Comparison of ENCODE assay signal across 9 cellular contexts in the genomic region with DNA sequence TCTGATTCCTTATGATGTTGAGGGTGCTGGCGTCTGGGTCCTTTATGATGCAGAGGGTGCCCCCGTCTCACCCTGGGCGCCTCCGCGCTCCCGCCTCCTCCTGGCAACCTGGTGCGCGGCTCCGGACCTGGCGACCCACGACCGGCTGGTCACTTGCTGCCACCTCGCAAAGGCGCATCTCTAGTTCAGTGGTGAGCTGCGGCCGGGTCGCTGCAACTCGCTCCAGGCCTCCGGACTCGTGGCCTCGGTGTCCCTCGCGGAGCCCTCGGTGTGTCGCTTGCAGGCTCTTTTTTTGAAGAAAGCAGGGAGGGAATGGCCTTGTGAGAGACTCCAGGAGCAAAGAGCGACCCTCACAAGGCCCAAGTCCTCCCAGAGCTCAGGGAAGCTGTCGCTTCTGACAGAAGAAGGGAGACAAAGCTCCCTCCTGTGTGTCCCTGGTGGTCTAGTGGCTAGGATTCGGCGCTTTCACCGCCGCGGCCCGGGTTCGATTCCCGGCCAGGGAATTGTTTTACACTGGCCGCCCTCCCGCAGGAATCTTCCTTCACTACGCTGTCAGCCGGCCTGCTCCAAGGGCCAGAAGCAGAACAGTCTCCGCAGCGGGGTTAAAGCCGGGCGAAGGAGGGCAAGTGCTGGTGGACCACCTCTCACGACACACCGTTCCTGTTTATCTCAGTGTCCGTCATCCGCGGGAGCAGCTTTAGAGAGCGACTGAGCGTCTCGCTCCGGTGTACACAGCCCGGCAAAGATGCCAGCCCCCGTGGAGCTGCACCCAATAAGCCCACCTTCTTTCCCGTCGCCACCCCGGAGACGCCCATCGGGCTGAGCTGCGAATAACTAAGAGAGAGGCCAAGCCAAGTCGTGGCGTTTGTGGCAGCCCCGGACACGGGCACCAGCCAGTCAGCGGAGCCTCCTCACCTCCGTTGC. TPM values are rescaled to one million over a fixed set of nuclear protein-coding genes. Genes with fewer than 3 reads are reported as not detected.
DNase-seq lines count a peak whose midpoint lies in the region; ATAC-seq and TF ChIP-seq lines count a peak whose summit lies in the region.
"Not testable (repeated sequence)": the region's sequence is repeated elsewhere in the genome, so short reads cannot be mapped to it uniquely, and the experiment has no call there.
"Had no signal": no experiment of that assay in that cellular context is flagged by ENCODE, and none has a peak within 500 bp of the region (broad histone marks: within the 10 kb centered on the region; RNA-seq: fewer than 3 reads in every experiment).

No MANE protein-coding gene starts in this region.

- intact Hi-C loops in activated CD4-positive, alpha-beta memory T cell treated with anti-CD3 and anti-CD28 coated beads for 36 hours (cut with micrococcal nuclease) = not testable (repeated sequence)

- peaks cover 32% of the 10 kb centered on the region for H3K27me3 Mint-ChIP-seq in activated CD4-positive, alpha-beta memory T cell treated with anti-CD3 and anti-CD28 coated beads for 36 hours
- peaks cover 32% of the 10 kb centered on the region for H3K27me3 Mint-ChIP-seq in central memory CD8-positive, alpha-beta T cell

- not testable (repeated sequence) for H3K27me3 ChIP-seq in liver (ENCODE audit: control insufficient read depth in 4 of 4, insufficient read depth in 4 of 4, low read length in 3 of 4); stomach smooth muscle (ENCODE audit: control insufficient read depth in 1 of 2, insufficient read depth in 2 of 2, low read length in 2 of 2)

- H3K4me1 ChIP-seq in liver (ENCODE audit: control insufficient read depth in 4 of 4, insufficient read depth in 4 of 4, low read length in 3 of 4) = peaks cover 3 to 14% (median 6%) of the 10 kb centered on the region in 4 donors
- H3K4me1 ChIP-seq in stomach smooth muscle (ENCODE audit: control insufficient read depth, insufficient read depth, low read length) = not testable (repeated sequence)

- not testable (repeated sequence) for H3K4me3 ChIP-seq in liver (ENCODE audit: low read depth in 1 of 3, low read length in 3 of 3)
- H3K4me3 ChIP-seq in stomach smooth muscle (ENCODE audit: low read length in 2 of 2) = peak overlapping the region; percentile 53 to 64

- peak; percentile 45 for DNase-seq in DMS153 treated with DMSO at 0.1 percent for 48 hours (lab: John Stamatoyannopoulos, UW; ENCODE audit: unreplicated experiment)
- DNase-seq in KG1 (lab: John Stamatoyannopoulos, UW) = peak; percentile 8
- DNase-seq in activated CD4-positive, alpha-beta memory T cell treated with anti-CD3 and anti-CD28 coated beads for 36 hours = peak; percentile 65
- not testable (repeated sequence) for DNase-seq in central memory CD8-positive, alpha-beta T cell (ENCODE audit: low spot score in 2 of 2)
- peak; percentile 25 for DNase-seq in germinal center (ENCODE audit: low spot score)
- peak; percentile 48 for DNase-seq in renal cortical epithelial cell (ENCODE audit: low read depth)

- not testable (repeated sequence) for H3K36me3 Mint-ChIP-seq in activated CD4-positive, alpha-beta memory T cell treated with anti-CD3 and anti-CD28 coated beads for 36 hours; central memory CD8-positive, alpha-beta T cell (ENCODE audit: insufficient read depth)

- not testable (repeated sequence) for H3K27ac ChIP-seq in liver (ENCODE audit: low read depth in 1 of 2, low read length in 2 of 2); stomach smooth muscle (ENCODE audit: low read length)

- H3K4me1 Mint-ChIP-seq in activated CD4-positive, alpha-beta memory T cell treated with anti-CD3 and anti-CD28 coated beads for 36 hours (ENCODE audit: low read depth); central memory CD8-positive, alpha-beta T cell: not testable (repeated sequence)

- 30% methylated on average over 59 of the region's 66 CpGs for WGBS in liver

- POLR2A ChIA-PET in activated CD4-positive, alpha-beta memory T cell treated with anti-CD3 and anti-CD28 coated beads for 36 hours (lab: Charles Lee) = not testable (repeated sequence)

- H3K9ac ChIP-seq in liver (ENCODE audit: low read depth in 1 of 2, low read length in 2 of 2); stomach smooth muscle (ENCODE audit: low read length in 2 of 2): not testable (repeated sequence)

- TF ChIP-seq RAD21 in liver (IDR thresholded peaks at IDR 0.05) = not testable (repeated sequence)

- not testable (repeated sequence) for TF ChIP-seq CTCF in liver (IDR thresholded peaks at IDR 0.05; ENCODE audit: low read depth, low read length, missing input control)

- peak overlapping the region; percentile 69 for H3K4me3 Mint-ChIP-seq in activated CD4-positive, alpha-beta memory T cell treated with anti-CD3 and anti-CD28 coated beads for 36 hours
- peak overlapping the region; percentile 72 for H3K4me3 Mint-ChIP-seq in central memory CD8-positive, alpha-beta T cell

- H3K36me3 ChIP-seq in liver (ENCODE audit: control insufficient read depth in 4 of 4, insufficient read depth in 3 of 4, low read depth in 1 of 4, low read length in 3 of 4); stomach smooth muscle (ENCODE audit: control insufficient read depth in 2 of 2, insufficient read depth in 2 of 2, low read length in 2 of 2): not testable (repeated sequence)

- CTCF ChIA-PET in activated CD4-positive, alpha-beta memory T cell treated with anti-CD3 and anti-CD28 coated beads for 36 hours (lab: Charles Lee) = not testable (repeated sequence)

- H3K9me3 ChIP-seq in liver (ENCODE audit: control insufficient read depth in 4 of 4, low read length in 3 of 4); stomach smooth muscle (ENCODE audit: control insufficient read depth in 2 of 2, low read length in 2 of 2): not testable (repeated sequence)

- H3K27ac Mint-ChIP-seq in activated CD4-positive, alpha-beta memory T cell treated with anti-CD3 and anti-CD28 coated beads for 36 hours; central memory CD8-positive, alpha-beta T cell (ENCODE audit: low read depth): not testable (repeated sequence)

- H3K9me3 Mint-ChIP-seq in activated CD4-positive, alpha-beta memory T cell treated with anti-CD3 and anti-CD28 coated beads for 36 hours; central memory CD8-positive, alpha-beta T cell: not testable (repeated sequence)

- peak; percentile 24 for ATAC-seq in central memory CD8-positive, alpha-beta T cell (replicated peaks; ENCODE audit: extremely low read depth, poor library complexity, severe bottlenecking)

TF ChIP-seq in liver, 16 proteins besides CTCF, POLR2A, EP300 and RAD21:
- TF ChIP-seq, protein P1, sequence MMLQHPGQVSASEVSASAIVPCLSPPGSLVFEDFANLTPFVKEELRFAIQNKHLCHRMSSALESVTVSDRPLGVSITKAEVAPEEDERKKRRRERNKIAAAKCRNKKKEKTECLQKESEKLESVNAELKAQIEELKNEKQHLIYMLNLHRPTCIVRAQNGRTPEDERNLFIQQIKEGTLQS (IDR thresholded peaks at IDR 0.05) = peak; percentile 67

RNA-seq across cellular contexts. Expression of a gene that starts 23.4 kb away (rescaled TPM):
- total RNA-seq in activated CD4-positive, alpha-beta memory T cell treated with anti-CD3 and anti-CD28 coated beads for 36 hours = 1,000 to 10,000 TPM; 1,390 to 1,409 TPM
- total RNA-seq in liver (under 1 TPM; under 0.01 TPM), renal cortical epithelial cell (under 0.01 TPM in 2 replicates)
- 10 to 100 TPM in 1 of 2 donors, not detected in 1; 16.7 TPM for polyA plus RNA-seq in liver
- polyA plus RNA-seq: SK-N-SH had no signal

RNA-seq across cellular contexts. Expression of a gene that starts 49.3 kb away (rescaled TPM):
- 10 to 100 TPM; 15.9 to 18.7 TPM for total RNA-seq in activated CD4-positive, alpha-beta memory T cell treated with anti-CD3 and anti-CD28 coated beads for 36 hours
- total RNA-seq in liver = 1 to 10 TPM; 6.3 to 8.3 TPM
- 1 to 10 TPM; 2.9 to 3.9 TPM for polyA plus RNA-seq in liver
- 5.2 and 15.4 TPM in 2 replicates for total RNA-seq in renal cortical epithelial cell

Comparison
In these comparisons a context has a peak if more than half of its experiments do, and no peak if none do; other contexts are left out.
1. RNA of a gene that starts 23.4 kb away (total RNA-seq): 1,390 to 1,409 TPM in activated CD4-positive, alpha-beta memory T cell treated with anti-CD3 and anti-CD28 coated beads for 36 hours; under 0.01 TPM in liver and under 0.01 TPM in renal cortical epithelial cell; every median in the first group is over 1,000 times any median in the second.